1 cellular context compared by ENCODE assay signal in the genomic region with DNA sequence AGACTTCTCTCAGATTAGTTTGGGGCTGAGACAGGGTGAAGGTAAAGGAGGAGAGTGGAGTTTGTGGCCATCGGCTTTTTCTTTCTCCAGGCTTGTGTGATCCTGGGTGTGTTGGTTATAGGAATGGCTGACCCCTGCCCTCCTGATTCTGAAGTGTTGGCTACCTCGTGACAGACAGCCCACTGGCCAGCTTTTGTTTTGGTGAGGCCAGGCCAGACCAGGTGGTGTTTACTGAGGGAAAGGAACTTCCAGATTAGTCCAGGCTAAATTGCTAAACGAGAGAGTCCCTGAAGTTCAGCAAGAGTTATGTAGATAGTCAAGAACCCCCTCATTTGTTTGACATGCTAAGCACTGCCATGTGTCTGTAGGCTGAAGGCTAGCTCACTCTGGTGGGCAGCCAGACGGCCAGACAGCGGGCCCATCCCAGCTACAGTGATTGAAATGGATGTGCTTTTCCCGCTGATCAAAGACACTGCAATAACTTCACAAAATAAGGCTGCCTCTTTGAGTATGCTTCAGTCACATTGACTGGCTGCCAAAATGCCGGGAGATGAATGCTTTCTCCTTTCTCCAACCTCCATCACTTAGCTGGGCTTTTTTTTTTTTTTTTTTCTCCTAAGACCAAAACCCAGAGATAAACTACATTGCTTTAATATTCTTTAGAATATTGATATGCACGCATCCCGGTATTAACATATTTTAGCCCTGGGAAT.
TF ChIP-seq lines count a peak whose summit lies in the region.

No MANE protein-coding gene starts in this region.

TF ChIP-seq in IMR-90, 13 proteins besides CTCF, POLR2A, EP300 and RAD21 (continued from another document):
- TF ChIP-seq, protein P1, sequence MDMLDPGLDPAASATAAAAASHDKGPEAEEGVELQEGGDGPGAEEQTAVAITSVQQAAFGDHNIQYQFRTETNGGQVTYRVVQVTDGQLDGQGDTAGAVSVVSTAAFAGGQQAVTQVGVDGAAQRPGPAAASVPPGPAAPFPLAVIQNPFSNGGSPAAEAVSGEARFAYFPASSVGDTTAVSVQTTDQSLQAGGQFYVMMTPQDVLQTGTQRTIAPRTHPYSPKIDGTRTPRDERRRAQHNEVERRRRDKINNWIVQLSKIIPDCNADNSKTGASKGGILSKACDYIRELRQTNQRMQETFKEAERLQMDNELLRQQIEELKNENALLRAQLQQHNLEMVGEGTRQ (IDR thresholded peaks at IDR 0.05; ENCODE audit: low read depth, low read length), result no peak
- TF ChIP-seq SMC3 (IDR thresholded peaks at IDR 0.05; ENCODE audit: low read depth, low read length) (no peak), ELK1 (IDR thresholded peaks at IDR 0.05; ENCODE audit: borderline replicate concordance, low read depth, low read length) (no peak)
